ENCODE assay signal across 29 cellular contexts in genomic region chr1:214717323-214717722, GRCh38.
A peak's percentile ranks its signal among the peaks of the same experiment; 100 is the strongest.
DNase-seq lines count a peak whose midpoint lies in the region; ATAC-seq and TF ChIP-seq lines count a peak whose summit lies in the region.
"Had no signal": no experiment of that assay in that cellular context is flagged by ENCODE, and none has a peak within 500 bp of the region (broad histone marks: within the 10 kb centered on the region; RNA-seq: fewer than 3 reads in every experiment).

No MANE protein-coding gene starts in this region.

- H3K27me3 ChIP-seq in SJCRH30, result no peaks in the 10 kb centered on the region
- no peaks in the 10 kb centered on the region for H3K27me3 ChIP-seq in kidney epithelial cell (ENCODE audit: control insufficient read depth, insufficient read depth, low read length)
- H3K27me3 ChIP-seq: cardiac muscle cell, tibial nerve had no signal

- DNase-seq in HK-2 (ENCODE audit: unreplicated experiment) (peak; percentile 21), NCI-H146 treated with DMSO at 0.1 percent for 48 hours (lab: John Stamatoyannopoulos, UW; ENCODE audit: unreplicated experiment) (peak; percentile 5), SJCRH30 (peak; percentile 13 to 38), kidney epithelial cell (ENCODE audit: low read depth) (peak; percentile 37), substantia nigra (lab: John Stamatoyannopoulos, UW) (no peak)
- DNase-seq in activated T-cell treated with anti-CD3 and anti-CD28 coated beads, Interleukin-2, amount 50 U/mL, for 24 hours, result no peak
- DNase-seq: activated CD4-positive, alpha-beta T cell treated with anti-CD3 and anti-CD28 coated beads for 4 hours; activated naive CD4-positive, alpha-beta T cell treated with anti-CD3 and anti-CD28 coated beads, Interleukin-2, amount 10 ng/mL, durations not matched to agents 7 days and 5 days; activated T-cell treated with anti-CD3 and anti-CD28 coated beads, Interleukin-2, amount 50 U/mL, for 72 hours; amniotic stem cell; CD4-positive, CD25-positive, alpha-beta regulatory T cell; endodermal cell; GDM1; glutamatergic neuron; GOT3; KBM-7; kidney glomerular epithelial cell; MM.1S; NCI-H1417 treated with DMSO at 0.1 percent for 48 hours; NCI-H524 treated with DMSO at 0.1 percent for 48 hours; posterior cingulate gyrus; RPMI8226; stimulated activated CD4-positive, alpha-beta T cell treated with anti-CD3 and anti-CD28 coated beads, Interleukin-15, amount 100 ng/mL, for 24 hours; stimulated activated naive CD8-positive, alpha-beta T cell treated with anti-CD3 and anti-CD28 coated beads, Interleukin-15, amount 100 ng/mL, for 72 hours; T-helper 17 cell had no signal

- no peaks in the 10 kb centered on the region for H3K36me3 Mint-ChIP-seq in activated T-cell treated with anti-CD3 and anti-CD28 coated beads, Interleukin-2, amount 50 U/mL, for 24 hours (ENCODE audit: low read depth)
- H3K36me3 Mint-ChIP-seq: activated naive CD4-positive, alpha-beta T cell treated with anti-CD3 and anti-CD28 coated beads, Interleukin-2, amount 10 ng/mL, durations not matched to agents 7 days and 5 days; CD4-positive, CD25-positive, alpha-beta regulatory T cell had no signal

- no peaks in the 10 kb centered on the region for H3K9me3 Mint-ChIP-seq in activated T-cell treated with anti-CD3 and anti-CD28 coated beads, Interleukin-2, amount 50 U/mL, for 24 hours
- H3K9me3 Mint-ChIP-seq: activated naive CD4-positive, alpha-beta T cell treated with anti-CD3 and anti-CD28 coated beads, Interleukin-2, amount 10 ng/mL, durations not matched to agents 7 days and 5 days had no signal

- H3K4me1 Mint-ChIP-seq in activated T-cell treated with anti-CD3 and anti-CD28 coated beads, Interleukin-2, amount 50 U/mL, for 24 hours (ENCODE audit: low read depth), result no peaks in the 10 kb centered on the region
- H3K4me1 Mint-ChIP-seq: activated naive CD4-positive, alpha-beta T cell treated with anti-CD3 and anti-CD28 coated beads, Interleukin-2, amount 10 ng/mL, durations not matched to agents 7 days and 5 days; CD4-positive, CD25-positive, alpha-beta regulatory T cell; endodermal cell; stimulated activated naive CD8-positive, alpha-beta T cell treated with anti-CD3 and anti-CD28 coated beads, Interleukin-15, amount 100 ng/mL, for 72 hours; T-helper 17 cell had no signal

- H3K27me3 Mint-ChIP-seq in activated T-cell treated with anti-CD3 and anti-CD28 coated beads, Interleukin-2, amount 50 U/mL, for 24 hours, result peaks cover 8% of the 10 kb centered on the region
- H3K27me3 Mint-ChIP-seq: activated naive CD4-positive, alpha-beta T cell treated with anti-CD3 and anti-CD28 coated beads, Interleukin-2, amount 10 ng/mL, durations not matched to agents 7 days and 5 days; CD4-positive, CD25-positive, alpha-beta regulatory T cell; T-helper 17 cell had no signal

- no peak overlapping the region for H3K27ac ChIP-seq in SJCRH30
- H3K27ac ChIP-seq in substantia nigra (ENCODE audit: low read depth, low read length, poor library complexity, severe bottlenecking), result no peak overlapping the region
- H3K27ac ChIP-seq: cardiac muscle cell, tibial nerve had no signal

- no peak overlapping the region for H3K27ac Mint-ChIP-seq in activated T-cell treated with anti-CD3 and anti-CD28 coated beads, Interleukin-2, amount 50 U/mL, for 24 hours
- H3K27ac Mint-ChIP-seq: activated naive CD4-positive, alpha-beta T cell treated with anti-CD3 and anti-CD28 coated beads, Interleukin-2, amount 10 ng/mL, durations not matched to agents 7 days and 5 days; activated T-cell treated with anti-CD3 and anti-CD28 coated beads, Interleukin-2, amount 50 U/mL, for 72 hours; CD4-positive, CD25-positive, alpha-beta regulatory T cell; endodermal cell; stimulated activated naive CD8-positive, alpha-beta T cell treated with anti-CD3 and anti-CD28 coated beads, Interleukin-15, amount 100 ng/mL, for 72 hours; T-helper 17 cell had no signal

- no peak overlapping the region for H3K4me3 Mint-ChIP-seq in activated T-cell treated with anti-CD3 and anti-CD28 coated beads, Interleukin-2, amount 50 U/mL, for 24 hours
- H3K4me3 Mint-ChIP-seq: activated naive CD4-positive, alpha-beta T cell treated with anti-CD3 and anti-CD28 coated beads, Interleukin-2, amount 10 ng/mL, durations not matched to agents 7 days and 5 days; activated T-cell treated with anti-CD3 and anti-CD28 coated beads, Interleukin-2, amount 50 U/mL, for 72 hours; CD4-positive, CD25-positive, alpha-beta regulatory T cell; endodermal cell; stimulated activated naive CD8-positive, alpha-beta T cell treated with anti-CD3 and anti-CD28 coated beads, Interleukin-15, amount 100 ng/mL, for 72 hours; T-helper 17 cell had no signal

- no peaks in the 10 kb centered on the region for H3K4me1 ChIP-seq in SJCRH30
- H3K4me1 ChIP-seq: tibial nerve had no signal

- H3K4me3 ChIP-seq in SJCRH30, result no peak overlapping the region
- H3K4me3 ChIP-seq in kidney epithelial cell (ENCODE audit: low read depth, low read length), result no peak overlapping the region
- H3K4me3 ChIP-seq: cardiac muscle cell, tibial nerve had no signal

- TF ChIP-seq CTCF in kidney epithelial cell (IDR thresholded peaks at IDR 0.05; ENCODE audit: insufficient read depth, low read length, poor library complexity, severe bottlenecking), result no peak

- no peak for ATAC-seq in GM19035 (IDR thresholded peaks at IDR 0.05; ENCODE audit: unreplicated experiment)
- ATAC-seq: activated T-cell treated with anti-CD3 and anti-CD28 coated beads, Interleukin-2, amount 50 U/mL, for 72 hours; sciatic nerve; stimulated activated naive CD8-positive, alpha-beta T cell treated with anti-CD3 and anti-CD28 coated beads, Interleukin-15, amount 100 ng/mL, for 72 hours; T-helper 17 cell had no signal

- no peaks in the 10 kb centered on the region for H3K9me3 ChIP-seq in SJCRH30 (replicated peaks)
- H3K9me3 ChIP-seq: tibial nerve had no signal

- H3K36me3 ChIP-seq in SJCRH30 (no peaks in the 10 kb centered on the region), kidney epithelial cell (ENCODE audit: control insufficient read depth, insufficient read depth, low read length) (no peaks in the 10 kb centered on the region)
- H3K36me3 ChIP-seq: cardiac muscle cell, tibial nerve had no signal

Comparison
In these comparisons a context has a peak if more than half of its experiments do, and no peak if none do; other contexts are left out.
1. DNase-seq: peak in HK-2 (single experiment), NCI-H146 treated with DMSO at 0.1 percent for 48 hours (single experiment), SJCRH30 (2 of 2) and kidney epithelial cell (single experiment); none in activated T-cell treated with anti-CD3 and anti-CD28 coated beads, Interleukin-2, amount 50 U/mL, for 24 hours (single experiment) and substantia nigra (0 of 49).